8 cellular contexts compared by ENCODE assay signal in genomic region chr3:143207338-143207961, GRCh38.
DNase-seq lines count a peak whose midpoint lies in the region; ATAC-seq and TF ChIP-seq lines count a peak whose summit lies in the region.

No MANE protein-coding gene starts in this region.

- TF ChIP-seq CTCF in esophagus muscularis mucosa (IDR thresholded peaks at IDR 0.05), result no peak
- TF ChIP-seq CTCF in glutamatergic neuron (IDR thresholded peaks at IDR 0.05; ENCODE audit: partially characterized antibody, unreplicated experiment), result no peak

- no peaks in the 10 kb centered on the region for H3K4me1 ChIP-seq in esophagus muscularis mucosa

- peak; percentile 28; the same call in 1 of the 2 replicates for TF ChIP-seq RAD21 in Ishikawa (IDR thresholded peaks at IDR 0.05; ENCODE audit: low read depth)

- no peak overlapping the region for H3K4me3 Mint-ChIP-seq in glutamatergic neuron (ENCODE audit: unreplicated experiment)

- DNase-seq in esophagus muscularis mucosa (ENCODE audit: extremely low spot score) (peak; percentile 62), glutamatergic neuron (no peak), globus pallidus (ENCODE audit: low spot score) (no peak), KG1 (lab: John Stamatoyannopoulos, UW) (no peak)
- DNase-seq in activated T-cell treated with anti-CD3 and anti-CD28 coated beads, Interleukin-2, amount 50 U/mL, for 48 hours, result no peak

- no peaks in the 10 kb centered on the region for H3K36me3 ChIP-seq in esophagus muscularis mucosa

- peaks cover 4% of the 10 kb centered on the region for H3K9me3 Mint-ChIP-seq in glutamatergic neuron (ENCODE audit: unreplicated experiment)

- ATAC-seq in GM18505 (IDR thresholded peaks at IDR 0.05; ENCODE audit: unreplicated experiment) (peak; percentile 93), GM21717 (IDR thresholded peaks at IDR 0.05; ENCODE audit: unreplicated experiment) (peak; percentile 78)

- H3K27ac Mint-ChIP-seq in glutamatergic neuron (ENCODE audit: unreplicated experiment), result no peak overlapping the region

- H3K27me3 ChIP-seq in esophagus muscularis mucosa, result no peaks in the 10 kb centered on the region

- TF ChIP-seq EP300 in Ishikawa (IDR thresholded peaks at IDR 0.05; ENCODE audit: borderline replicate concordance) (peak; percentile 89), esophagus muscularis mucosa (IDR thresholded peaks at IDR 0.05) (no peak)

- no peak overlapping the region for H3K4me3 ChIP-seq in esophagus muscularis mucosa

- H3K36me3 Mint-ChIP-seq in glutamatergic neuron (ENCODE audit: unreplicated experiment), result no peaks in the 10 kb centered on the region

- 85% methylated on average over 1 of the region's 1 CpG for WGBS in esophagus muscularis mucosa

- intact Hi-C loops in esophagus muscularis mucosa (cut with DNase I), result no loop called here

- no peak overlapping the region for H3K27ac ChIP-seq in esophagus muscularis mucosa (replicated peaks in 1 of 4)

- TF ChIP-seq POLR2A in GM18505 (IDR thresholded peaks at IDR 0.05; ENCODE audit: borderline replicate concordance, extremely low read depth, insufficient read depth, insufficient read length), result no peak
- TF ChIP-seq POLR2A in esophagus muscularis mucosa (IDR thresholded peaks at IDR 0.05; ENCODE audit: low read depth), result no peak

- peaks cover 2% of the 10 kb centered on the region for H3K27me3 Mint-ChIP-seq in glutamatergic neuron (ENCODE audit: unreplicated experiment)

- H3K4me1 Mint-ChIP-seq in glutamatergic neuron (ENCODE audit: low read depth, unreplicated experiment), result peaks cover 7% of the 10 kb centered on the region

- no peaks in the 10 kb centered on the region for H3K9me3 ChIP-seq in esophagus muscularis mucosa

TF ChIP-seq in Ishikawa, 13 proteins besides CTCF, POLR2A, EP300 and RAD21:
- TF ChIP-seq TCF12 (IDR thresholded peaks at IDR 0.05; ENCODE audit: low read depth) (peak; percentile 96), YY1 (IDR thresholded peaks at IDR 0.05; ENCODE audit: low read depth) (peak; percentile 55), TEAD4 (IDR thresholded peaks at IDR 0.05) (peak; percentile 78), CREB1 (IDR thresholded peaks at IDR 0.05; ENCODE audit: low read depth) (no peak), TAF1 (IDR thresholded peaks at IDR 0.05; ENCODE audit: low read depth) (no peak; the same call in 1 of the 2 replicates), NFIC (IDR thresholded peaks at IDR 0.05) (peak; percentile 76), REST (IDR thresholded peaks at IDR 0.05; ENCODE audit: low read depth) (no peak; the same call in 1 of the 2 replicates), FOXM1 (IDR thresholded peaks at IDR 0.05; ENCODE audit: borderline replicate concordance, low read depth) (peak; percentile 98), USF1 (IDR thresholded peaks at IDR 0.05) (no peak), EGR1 (IDR thresholded peaks at IDR 0.05) (no peak), ZBTB7A (IDR thresholded peaks at IDR 0.05; ENCODE audit: low read depth) (0 out of 2 replicates have a peak, but pooled peaks have one; percentile 0), CEBPB (IDR thresholded peaks at IDR 0.05) (peak; percentile 69; the same call in 1 of the 2 replicates), MAX (IDR thresholded peaks at IDR 0.05) (no peak)
